In the genomic region with DNA sequence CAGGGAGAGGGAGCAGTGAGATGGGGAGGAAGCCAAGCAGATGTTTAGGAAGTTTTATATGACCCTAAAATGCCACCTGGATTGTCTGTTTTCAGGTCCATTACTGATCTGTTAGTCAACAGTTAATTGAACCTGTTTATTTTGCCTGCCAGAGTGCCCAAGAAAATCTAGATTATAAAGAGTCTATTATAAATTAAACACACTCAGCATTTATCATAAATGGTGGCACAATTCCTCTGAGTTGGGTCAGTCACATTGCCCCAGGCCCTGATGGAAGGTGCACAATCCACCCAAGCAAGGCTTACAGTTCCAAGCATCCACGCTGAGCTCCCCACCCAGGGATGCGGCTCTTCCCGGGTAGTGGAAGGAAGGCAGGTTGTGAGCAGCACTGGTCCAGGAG, we compare ENCODE assay signal across 1 cellular context.
TF ChIP-seq lines count a peak whose summit lies in the region.

No MANE protein-coding gene starts in this region.

TF ChIP-seq in K562, 482 proteins besides CTCF, POLR2A, EP300 and RAD21:
- no peak for TF ChIP-seq PHB2 (IDR thresholded peaks at IDR 0.05; ENCODE audit: low read depth)
- TF ChIP-seq, protein P1, sequence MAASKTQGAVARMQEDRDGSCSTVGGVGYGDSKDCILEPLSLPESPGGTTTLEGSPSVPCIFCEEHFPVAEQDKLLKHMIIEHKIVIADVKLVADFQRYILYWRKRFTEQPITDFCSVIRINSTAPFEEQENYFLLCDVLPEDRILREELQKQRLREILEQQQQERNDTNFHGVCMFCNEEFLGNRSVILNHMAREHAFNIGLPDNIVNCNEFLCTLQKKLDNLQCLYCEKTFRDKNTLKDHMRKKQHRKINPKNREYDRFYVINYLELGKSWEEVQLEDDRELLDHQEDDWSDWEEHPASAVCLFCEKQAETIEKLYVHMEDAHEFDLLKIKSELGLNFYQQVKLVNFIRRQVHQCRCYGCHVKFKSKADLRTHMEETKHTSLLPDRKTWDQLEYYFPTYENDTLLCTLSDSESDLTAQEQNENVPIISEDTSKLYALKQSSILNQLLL (CRISPR knock-in tag; IDR thresholded peaks at IDR 0.05; ENCODE audit: borderline replicate concordance), result no peak
- TF ChIP-seq ASH1L (IDR thresholded peaks at IDR 0.05; ENCODE audit: borderline replicate concordance, low read depth, partially characterized antibody), result no peak
- TF ChIP-seq HLTF (IDR thresholded peaks at IDR 0.05), result no peak
- TF ChIP-seq, protein P2, sequence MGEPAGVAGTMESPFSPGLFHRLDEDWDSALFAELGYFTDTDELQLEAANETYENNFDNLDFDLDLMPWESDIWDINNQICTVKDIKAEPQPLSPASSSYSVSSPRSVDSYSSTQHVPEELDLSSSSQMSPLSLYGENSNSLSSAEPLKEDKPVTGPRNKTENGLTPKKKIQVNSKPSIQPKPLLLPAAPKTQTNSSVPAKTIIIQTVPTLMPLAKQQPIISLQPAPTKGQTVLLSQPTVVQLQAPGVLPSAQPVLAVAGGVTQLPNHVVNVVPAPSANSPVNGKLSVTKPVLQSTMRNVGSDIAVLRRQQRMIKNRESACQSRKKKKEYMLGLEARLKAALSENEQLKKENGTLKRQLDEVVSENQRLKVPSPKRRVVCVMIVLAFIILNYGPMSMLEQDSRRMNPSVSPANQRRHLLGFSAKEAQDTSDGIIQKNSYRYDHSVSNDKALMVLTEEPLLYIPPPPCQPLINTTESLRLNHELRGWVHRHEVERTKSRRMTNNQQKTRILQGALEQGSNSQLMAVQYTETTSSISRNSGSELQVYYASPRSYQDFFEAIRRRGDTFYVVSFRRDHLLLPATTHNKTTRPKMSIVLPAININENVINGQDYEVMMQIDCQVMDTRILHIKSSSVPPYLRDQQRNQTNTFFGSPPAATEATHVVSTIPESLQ (CRISPR knock-in tag; IDR thresholded peaks at IDR 0.05), result no peak
- TF ChIP-seq, protein P3, sequence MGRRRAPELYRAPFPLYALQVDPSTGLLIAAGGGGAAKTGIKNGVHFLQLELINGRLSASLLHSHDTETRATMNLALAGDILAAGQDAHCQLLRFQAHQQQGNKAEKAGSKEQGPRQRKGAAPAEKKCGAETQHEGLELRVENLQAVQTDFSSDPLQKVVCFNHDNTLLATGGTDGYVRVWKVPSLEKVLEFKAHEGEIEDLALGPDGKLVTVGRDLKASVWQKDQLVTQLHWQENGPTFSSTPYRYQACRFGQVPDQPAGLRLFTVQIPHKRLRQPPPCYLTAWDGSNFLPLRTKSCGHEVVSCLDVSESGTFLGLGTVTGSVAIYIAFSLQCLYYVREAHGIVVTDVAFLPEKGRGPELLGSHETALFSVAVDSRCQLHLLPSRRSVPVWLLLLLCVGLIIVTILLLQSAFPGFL (CRISPR knock-in tag; IDR thresholded peaks at IDR 0.05), result no peak
- TF ChIP-seq ZNF133 (CRISPR knock-in tag; IDR thresholded peaks at IDR 0.05), result no peak
- peak; percentile 33; the same call in 1 of the 2 replicates for TF ChIP-seq MAFK (IDR thresholded peaks at IDR 0.05; ENCODE audit: low read length)
- TF ChIP-seq IRF2 (CRISPR knock-in tag; IDR thresholded peaks at IDR 0.05), result no peak
- TF ChIP-seq ZNF384 (IDR thresholded peaks at IDR 0.05; ENCODE audit: low read depth, low read length), result no peak
- TF ChIP-seq, protein P4, sequence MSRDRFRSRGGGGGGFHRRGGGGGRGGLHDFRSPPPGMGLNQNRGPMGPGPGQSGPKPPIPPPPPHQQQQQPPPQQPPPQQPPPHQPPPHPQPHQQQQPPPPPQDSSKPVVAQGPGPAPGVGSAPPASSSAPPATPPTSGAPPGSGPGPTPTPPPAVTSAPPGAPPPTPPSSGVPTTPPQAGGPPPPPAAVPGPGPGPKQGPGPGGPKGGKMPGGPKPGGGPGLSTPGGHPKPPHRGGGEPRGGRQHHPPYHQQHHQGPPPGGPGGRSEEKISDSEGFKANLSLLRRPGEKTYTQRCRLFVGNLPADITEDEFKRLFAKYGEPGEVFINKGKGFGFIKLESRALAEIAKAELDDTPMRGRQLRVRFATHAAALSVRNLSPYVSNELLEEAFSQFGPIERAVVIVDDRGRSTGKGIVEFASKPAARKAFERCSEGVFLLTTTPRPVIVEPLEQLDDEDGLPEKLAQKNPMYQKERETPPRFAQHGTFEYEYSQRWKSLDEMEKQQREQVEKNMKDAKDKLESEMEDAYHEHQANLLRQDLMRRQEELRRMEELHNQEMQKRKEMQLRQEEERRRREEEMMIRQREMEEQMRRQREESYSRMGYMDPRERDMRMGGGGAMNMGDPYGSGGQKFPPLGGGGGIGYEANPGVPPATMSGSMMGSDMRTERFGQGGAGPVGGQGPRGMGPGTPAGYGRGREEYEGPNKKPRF (IDR thresholded peaks at IDR 0.05; ENCODE audit: low read depth, low read length), result no peak
- TF ChIP-seq ZNF589 (CRISPR knock-in tag; IDR thresholded peaks at IDR 0.05; ENCODE audit: low read depth), result no peak
- TF ChIP-seq GABPA (tag; conservative IDR thresholded peaks at IDR 0.05; ENCODE audit: low read depth), result no peak
- TF ChIP-seq, protein P5, sequence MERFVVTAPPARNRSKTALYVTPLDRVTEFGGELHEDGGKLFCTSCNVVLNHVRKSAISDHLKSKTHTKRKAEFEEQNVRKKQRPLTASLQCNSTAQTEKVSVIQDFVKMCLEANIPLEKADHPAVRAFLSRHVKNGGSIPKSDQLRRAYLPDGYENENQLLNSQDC (CRISPR knock-in tag; IDR thresholded peaks at IDR 0.05), result no peak
- TF ChIP-seq ZNF780A (CRISPR knock-in tag; IDR thresholded peaks at IDR 0.05), result no peak
- TF ChIP-seq ZNF124 (CRISPR knock-in tag; IDR thresholded peaks at IDR 0.05), result no peak
- TF ChIP-seq TEAD4 (IDR thresholded peaks at IDR 0.05; ENCODE audit: low read length), result no peak
- no peak for TF ChIP-seq TEAD4 (CRISPR knock-in tag; IDR thresholded peaks at IDR 0.05; ENCODE audit: borderline replicate concordance)
- no peak for TF ChIP-seq ZNF445 (CRISPR knock-in tag; IDR thresholded peaks at IDR 0.05; ENCODE audit: low read depth)
- no peak for TF ChIP-seq ZNF41 (CRISPR knock-in tag; conservative IDR thresholded peaks at IDR 0.05)
- TF ChIP-seq, protein P6, sequence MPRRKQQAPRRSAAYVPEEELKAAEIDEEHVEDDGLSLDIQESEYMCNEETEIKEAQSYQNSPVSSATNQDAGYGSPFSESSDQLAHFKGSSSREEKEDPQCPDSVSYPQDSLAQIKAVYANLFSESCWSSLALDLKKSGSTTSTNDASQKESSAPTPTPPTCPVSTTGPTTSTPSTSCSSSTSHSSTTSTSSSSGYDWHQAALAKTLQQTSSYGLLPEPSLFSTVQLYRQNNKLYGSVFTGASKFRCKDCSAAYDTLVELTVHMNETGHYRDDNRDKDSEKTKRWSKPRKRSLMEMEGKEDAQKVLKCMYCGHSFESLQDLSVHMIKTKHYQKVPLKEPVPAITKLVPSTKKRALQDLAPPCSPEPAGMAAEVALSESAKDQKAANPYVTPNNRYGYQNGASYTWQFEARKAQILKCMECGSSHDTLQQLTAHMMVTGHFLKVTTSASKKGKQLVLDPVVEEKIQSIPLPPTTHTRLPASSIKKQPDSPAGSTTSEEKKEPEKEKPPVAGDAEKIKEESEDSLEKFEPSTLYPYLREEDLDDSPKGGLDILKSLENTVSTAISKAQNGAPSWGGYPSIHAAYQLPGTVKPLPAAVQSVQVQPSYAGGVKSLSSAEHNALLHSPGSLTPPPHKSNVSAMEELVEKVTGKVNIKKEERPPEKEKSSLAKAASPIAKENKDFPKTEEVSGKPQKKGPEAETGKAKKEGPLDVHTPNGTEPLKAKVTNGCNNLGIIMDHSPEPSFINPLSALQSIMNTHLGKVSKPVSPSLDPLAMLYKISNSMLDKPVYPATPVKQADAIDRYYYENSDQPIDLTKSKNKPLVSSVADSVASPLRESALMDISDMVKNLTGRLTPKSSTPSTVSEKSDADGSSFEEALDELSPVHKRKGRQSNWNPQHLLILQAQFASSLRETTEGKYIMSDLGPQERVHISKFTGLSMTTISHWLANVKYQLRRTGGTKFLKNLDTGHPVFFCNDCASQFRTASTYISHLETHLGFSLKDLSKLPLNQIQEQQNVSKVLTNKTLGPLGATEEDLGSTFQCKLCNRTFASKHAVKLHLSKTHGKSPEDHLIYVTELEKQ (CRISPR knock-in tag; IDR thresholded peaks at IDR 0.05), result no peak
- TF ChIP-seq, protein P7, sequence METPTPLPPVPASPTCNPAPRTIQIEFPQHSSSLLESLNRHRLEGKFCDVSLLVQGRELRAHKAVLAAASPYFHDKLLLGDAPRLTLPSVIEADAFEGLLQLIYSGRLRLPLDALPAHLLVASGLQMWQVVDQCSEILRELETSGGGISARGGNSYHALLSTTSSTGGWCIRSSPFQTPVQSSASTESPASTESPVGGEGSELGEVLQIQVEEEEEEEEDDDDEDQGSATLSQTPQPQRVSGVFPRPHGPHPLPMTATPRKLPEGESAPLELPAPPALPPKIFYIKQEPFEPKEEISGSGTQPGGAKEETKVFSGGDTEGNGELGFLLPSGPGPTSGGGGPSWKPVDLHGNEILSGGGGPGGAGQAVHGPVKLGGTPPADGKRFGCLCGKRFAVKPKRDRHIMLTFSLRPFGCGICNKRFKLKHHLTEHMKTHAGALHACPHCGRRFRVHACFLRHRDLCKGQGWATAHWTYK (CRISPR knock-in tag; IDR thresholded peaks at IDR 0.05), result no peak
- TF ChIP-seq PTRF (tag; IDR thresholded peaks at IDR 0.05), result no peak
- no peak for TF ChIP-seq CBX3 (IDR thresholded peaks at IDR 0.05; ENCODE audit: borderline replicate concordance in 1 of 2, low read length in 2 of 2)
- no peak for TF ChIP-seq EHMT2 (IDR thresholded peaks at IDR 0.05)
- TF ChIP-seq, protein P8, sequence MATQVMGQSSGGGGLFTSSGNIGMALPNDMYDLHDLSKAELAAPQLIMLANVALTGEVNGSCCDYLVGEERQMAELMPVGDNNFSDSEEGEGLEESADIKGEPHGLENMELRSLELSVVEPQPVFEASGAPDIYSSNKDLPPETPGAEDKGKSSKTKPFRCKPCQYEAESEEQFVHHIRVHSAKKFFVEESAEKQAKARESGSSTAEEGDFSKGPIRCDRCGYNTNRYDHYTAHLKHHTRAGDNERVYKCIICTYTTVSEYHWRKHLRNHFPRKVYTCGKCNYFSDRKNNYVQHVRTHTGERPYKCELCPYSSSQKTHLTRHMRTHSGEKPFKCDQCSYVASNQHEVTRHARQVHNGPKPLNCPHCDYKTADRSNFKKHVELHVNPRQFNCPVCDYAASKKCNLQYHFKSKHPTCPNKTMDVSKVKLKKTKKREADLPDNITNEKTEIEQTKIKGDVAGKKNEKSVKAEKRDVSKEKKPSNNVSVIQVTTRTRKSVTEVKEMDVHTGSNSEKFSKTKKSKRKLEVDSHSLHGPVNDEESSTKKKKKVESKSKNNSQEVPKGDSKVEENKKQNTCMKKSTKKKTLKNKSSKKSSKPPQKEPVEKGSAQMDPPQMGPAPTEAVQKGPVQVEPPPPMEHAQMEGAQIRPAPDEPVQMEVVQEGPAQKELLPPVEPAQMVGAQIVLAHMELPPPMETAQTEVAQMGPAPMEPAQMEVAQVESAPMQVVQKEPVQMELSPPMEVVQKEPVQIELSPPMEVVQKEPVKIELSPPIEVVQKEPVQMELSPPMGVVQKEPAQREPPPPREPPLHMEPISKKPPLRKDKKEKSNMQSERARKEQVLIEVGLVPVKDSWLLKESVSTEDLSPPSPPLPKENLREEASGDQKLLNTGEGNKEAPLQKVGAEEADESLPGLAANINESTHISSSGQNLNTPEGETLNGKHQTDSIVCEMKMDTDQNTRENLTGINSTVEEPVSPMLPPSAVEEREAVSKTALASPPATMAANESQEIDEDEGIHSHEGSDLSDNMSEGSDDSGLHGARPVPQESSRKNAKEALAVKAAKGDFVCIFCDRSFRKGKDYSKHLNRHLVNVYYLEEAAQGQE (CRISPR knock-in tag; IDR thresholded peaks at IDR 0.05; ENCODE audit: low read depth), result no peak
- TF ChIP-seq RHOXF2B (CRISPR knock-in tag; conservative IDR thresholded peaks at IDR 0.05), result no peak
- no peak for TF ChIP-seq PHF8 (IDR thresholded peaks at IDR 0.05; ENCODE audit: borderline replicate concordance, low read length)
- TF ChIP-seq MAFF (IDR thresholded peaks at IDR 0.05; ENCODE audit: low read length), result peak; percentile 63; the same call in 1 of the 2 replicates
- no peak for TF ChIP-seq MTF1 (CRISPR knock-in tag; IDR thresholded peaks at IDR 0.05; ENCODE audit: borderline replicate concordance)
- no peak for TF ChIP-seq ZNF282 (CRISPR knock-in tag; IDR thresholded peaks at IDR 0.05)
- TF ChIP-seq, protein P9, sequence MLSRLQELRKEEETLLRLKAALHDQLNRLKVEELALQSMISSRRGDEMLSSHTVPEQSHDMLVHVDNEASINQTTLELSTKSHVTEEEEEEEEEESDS (CRISPR knock-in tag; IDR thresholded peaks at IDR 0.05), result no peak
- no peak for TF ChIP-seq GATAD2A (IDR thresholded peaks at IDR 0.05)
- TF ChIP-seq LARP7 (IDR thresholded peaks at IDR 0.05), result no peak
- TF ChIP-seq MAFG (tag; conservative IDR thresholded peaks at IDR 0.05), result peak; percentile 63
- TF ChIP-seq, protein P10, sequence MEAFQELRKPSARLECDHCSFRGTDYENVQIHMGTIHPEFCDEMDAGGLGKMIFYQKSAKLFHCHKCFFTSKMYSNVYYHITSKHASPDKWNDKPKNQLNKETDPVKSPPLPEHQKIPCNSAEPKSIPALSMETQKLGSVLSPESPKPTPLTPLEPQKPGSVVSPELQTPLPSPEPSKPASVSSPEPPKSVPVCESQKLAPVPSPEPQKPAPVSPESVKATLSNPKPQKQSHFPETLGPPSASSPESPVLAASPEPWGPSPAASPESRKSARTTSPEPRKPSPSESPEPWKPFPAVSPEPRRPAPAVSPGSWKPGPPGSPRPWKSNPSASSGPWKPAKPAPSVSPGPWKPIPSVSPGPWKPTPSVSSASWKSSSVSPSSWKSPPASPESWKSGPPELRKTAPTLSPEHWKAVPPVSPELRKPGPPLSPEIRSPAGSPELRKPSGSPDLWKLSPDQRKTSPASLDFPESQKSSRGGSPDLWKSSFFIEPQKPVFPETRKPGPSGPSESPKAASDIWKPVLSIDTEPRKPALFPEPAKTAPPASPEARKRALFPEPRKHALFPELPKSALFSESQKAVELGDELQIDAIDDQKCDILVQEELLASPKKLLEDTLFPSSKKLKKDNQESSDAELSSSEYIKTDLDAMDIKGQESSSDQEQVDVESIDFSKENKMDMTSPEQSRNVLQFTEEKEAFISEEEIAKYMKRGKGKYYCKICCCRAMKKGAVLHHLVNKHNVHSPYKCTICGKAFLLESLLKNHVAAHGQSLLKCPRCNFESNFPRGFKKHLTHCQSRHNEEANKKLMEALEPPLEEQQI (IDR thresholded peaks at IDR 0.05), result no peak
- TF ChIP-seq ZNF316 (IDR thresholded peaks at IDR 0.05), result peak; percentile 82
- TF ChIP-seq, protein P11, sequence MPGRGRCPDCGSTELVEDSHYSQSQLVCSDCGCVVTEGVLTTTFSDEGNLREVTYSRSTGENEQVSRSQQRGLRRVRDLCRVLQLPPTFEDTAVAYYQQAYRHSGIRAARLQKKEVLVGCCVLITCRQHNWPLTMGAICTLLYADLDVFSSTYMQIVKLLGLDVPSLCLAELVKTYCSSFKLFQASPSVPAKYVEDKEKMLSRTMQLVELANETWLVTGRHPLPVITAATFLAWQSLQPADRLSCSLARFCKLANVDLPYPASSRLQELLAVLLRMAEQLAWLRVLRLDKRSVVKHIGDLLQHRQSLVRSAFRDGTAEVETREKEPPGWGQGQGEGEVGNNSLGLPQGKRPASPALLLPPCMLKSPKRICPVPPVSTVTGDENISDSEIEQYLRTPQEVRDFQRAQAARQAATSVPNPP (IDR thresholded peaks at IDR 0.05; ENCODE audit: borderline replicate concordance, insufficient read depth, insufficient read length), result no peak
- TF ChIP-seq EWSR1 (IDR thresholded peaks at IDR 0.05; ENCODE audit: borderline replicate concordance, low read depth, partially characterized antibody), result no peak
- peak; percentile 62 for TF ChIP-seq C11orf30 (IDR thresholded peaks at IDR 0.05; ENCODE audit: low read depth)
TF ChIP-seq in K562: peak in this region for 5.
